24 cellular contexts compared by ENCODE assay signal in the genomic region with DNA sequence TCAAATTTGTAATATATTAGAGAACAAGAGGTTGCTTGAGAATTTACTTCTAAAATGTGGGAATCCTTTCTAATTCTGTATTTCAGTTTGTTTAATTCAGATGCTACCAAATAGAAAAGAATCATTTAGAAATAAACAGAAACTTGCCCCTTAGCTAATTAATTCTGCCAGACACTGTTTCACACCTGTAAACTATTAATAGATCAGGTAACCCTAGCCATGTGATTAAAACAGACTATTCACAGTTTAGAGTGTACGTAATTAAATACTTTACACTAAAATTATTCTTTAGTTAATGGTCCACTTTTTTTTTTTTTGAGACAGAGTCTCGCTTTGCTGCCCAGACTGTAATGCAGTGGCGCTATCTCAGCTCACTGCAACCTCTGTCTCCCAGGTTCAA.
"Had no signal": no experiment of that assay in that cellular context is flagged by ENCODE, and none has a peak within 500 bp of the region (broad histone marks: within the 10 kb centered on the region; RNA-seq: fewer than 3 reads in every experiment).

No MANE protein-coding gene starts in this region.

- DNase-seq: activated CD4-positive, alpha-beta memory T cell treated with anti-CD3 and anti-CD28 coated beads, Interleukin-2, amount 10 ng/mL, durations not matched to agents 7 days and 5 days; activated CD4-positive, alpha-beta T cell treated with anti-CD3 and anti-CD28 coated beads for 36 hours; activated CD4-positive, alpha-beta T cell treated with anti-CD3 and anti-CD28 coated beads, Interleukin-2, amount 50 U/mL, for 1 hour; activated gamma-delta T cell treated with Interleukin-2 at 50 U/mL for 16 hours; activated naive CD4-positive, alpha-beta T cell treated with anti-CD3 and anti-CD28 coated beads, Interleukin-2, amount 10 ng/mL, durations not matched to agents 7 days and 5 days; activated naive CD8-positive, alpha-beta T cell treated with anti-CD3 and anti-CD28 coated beads for 36 hours; activated T-cell treated with anti-CD3 and anti-CD28 coated beads for 4 hours; activated T-cell treated with anti-CD3 and anti-CD28 coated beads, Interleukin-2, amount 50 U/mL, for 48 hours; brain microvascular endothelial cell; MG63; MV-4-11; NCI-H1092 treated with DMSO at 0.1 percent for 48 hours; NCI-H1694; NCI-H2029; Peyer's patch; Right ventricle myocardium superior; SJCRH30; SK-N-SH; T-helper 1 cell had no signal

- H3K27ac ChIP-seq: brain microvascular endothelial cell, cardiac muscle cell, KMS-11, Peyer's patch, RWPE1, SJCRH30, VCaP had no signal

- H3K9ac ChIP-seq: KMS-11, SK-N-SH had no signal

- H3K36me3 ChIP-seq: brain microvascular endothelial cell, MG63, Peyer's patch, SJCRH30 had no signal

- H3K9me3 ChIP-seq: MG63, Peyer's patch, SK-N-SH had no signal

- ATAC-seq: activated CD4-positive, alpha-beta T cell treated with anti-CD3 and anti-CD28 coated beads for 36 hours; activated T-helper 17 cell treated with anti-CD3 and anti-CD28 coated beads, Interleukin-2, amount 50 U/mL, for 72 hours had no signal

- H3K4me2 ChIP-seq: KMS-11, SK-N-SH had no signal

- H3K4me3 ChIP-seq: cardiac muscle cell, MG63, Peyer's patch, SJCRH30 had no signal

- H3K4me1 ChIP-seq: Peyer's patch, SJCRH30 had no signal

- H3K27me3 ChIP-seq: brain microvascular endothelial cell, cardiac muscle cell, MG63, Peyer's patch, SJCRH30 had no signal
